1 cellular context compared by ENCODE assay signal in genomic region chr3:30625541-30626438, GRCh38.
TF ChIP-seq lines count a peak whose summit lies in the region.

No MANE protein-coding gene starts in this region.

TF ChIP-seq in liver, 16 proteins besides CTCF, POLR2A, EP300 and RAD21 (continued from another document):
- TF ChIP-seq REST (IDR thresholded peaks at IDR 0.05) (peak; percentile 78), EGR1 (IDR thresholded peaks at IDR 0.05; ENCODE audit: low read depth in 2 of 2) (peak; percentile 64 to 93), YY1 (IDR thresholded peaks at IDR 0.05) (peak; percentile 90), FOXA1 (IDR thresholded peaks at IDR 0.05) (peak; percentile 92), HNF4G (IDR thresholded peaks at IDR 0.05) (peak; percentile 92)
